In genomic region chr12:27779837-27780611, GRCh38 we compare ENCODE assay signal across 8 cellular contexts. TPM values are rescaled to one million over a fixed set of nuclear protein-coding genes. Genes with fewer than 3 reads are reported as not detected.
DNase-seq lines count a peak whose midpoint lies in the region; ATAC-seq, FAIRE-seq and TF ChIP-seq lines count a peak whose summit lies in the region.

A gene with protein sequence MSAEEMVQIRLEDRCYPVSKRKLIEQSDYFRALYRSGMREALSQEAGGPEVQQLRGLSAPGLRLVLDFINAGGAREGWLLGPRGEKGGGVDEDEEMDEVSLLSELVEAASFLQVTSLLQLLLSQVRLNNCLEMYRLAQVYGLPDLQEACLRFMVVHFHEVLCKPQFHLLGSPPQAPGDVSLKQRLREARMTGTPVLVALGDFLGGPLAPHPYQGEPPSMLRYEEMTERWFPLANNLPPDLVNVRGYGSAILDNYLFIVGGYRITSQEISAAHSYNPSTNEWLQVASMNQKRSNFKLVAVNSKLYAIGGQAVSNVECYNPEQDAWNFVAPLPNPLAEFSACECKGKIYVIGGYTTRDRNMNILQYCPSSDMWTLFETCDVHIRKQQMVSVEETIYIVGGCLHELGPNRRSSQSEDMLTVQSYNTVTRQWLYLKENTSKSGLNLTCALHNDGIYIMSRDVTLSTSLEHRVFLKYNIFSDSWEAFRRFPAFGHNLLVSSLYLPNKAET (plus strand): TSS chr12:27780233. CDS start chr12:27780331, 98 bp downstream.
TSS of gene MANSC4 (minus strand) at chr12:27780236. CDS start at chr12:27771276, 8,960 bp downstream.

- H3K27ac Mint-ChIP-seq in WTC11: peak within 1 kb of the TSS; percentile 80

- H3K79me2 ChIP-seq in keratinocyte (ENCODE audit: control insufficient read depth, insufficient read depth, low read length): peaks cover 47% of the 10 kb centered on the region

- H3K9me3 Mint-ChIP-seq in WTC11: no peaks in the 10 kb centered on the region

- FAIRE-seq in keratinocyte (lab: Jason Lieb, UNC): no peak

- peaks cover 0 to 9% of the 10 kb centered on the region in 2 experiments for H3K36me3 ChIP-seq in keratinocyte (ENCODE audit: control insufficient read depth in 2 of 2, extremely low read depth in 1 of 2, insufficient read depth in 2 of 2, low read length in 2 of 2)

- no peaks in the 10 kb centered on the region; the same call in 1 of the 2 replicates for H3K27me3 Mint-ChIP-seq in WTC11 (ENCODE audit: low read depth)

- H3K4me2 ChIP-seq in keratinocyte (ENCODE audit: control insufficient read depth, extremely low read depth, insufficient read depth, low read depth, low read length): peak within 1 kb of the TSS; percentile 99

- ATAC-seq in HG02943 (IDR thresholded peaks at IDR 0.05; ENCODE audit: low read depth, unreplicated experiment): peak; percentile 79
- peak; percentile 68 for ATAC-seq in WTC11

- H3K36me3 Mint-ChIP-seq in WTC11: peaks cover 16% of the 10 kb centered on the region

- no peaks in the 10 kb centered on the region for H4K20me1 ChIP-seq in keratinocyte (ENCODE audit: control insufficient read depth, extremely low read depth, insufficient read depth, low read length)

- CTCF ChIA-PET in WTC11 (lab: Charles Lee): interaction anchor here (1.3 to 1.5 kb wide), 3 partner anchors 8 to 161 kb away, joined by 3 to 5 read pairs (median 4); no protein-coding TSS in a partner anchor

- no peak for TF ChIP-seq CTCF in WTC11 (IDR thresholded peaks at IDR 0.05)
- peak in 1 of 3 experiments; percentile 33 for TF ChIP-seq CTCF in keratinocyte (optimal IDR thresholded peaks at IDR 0.05 in 1 of 3, IDR thresholded peaks at IDR 0.05 in 1 of 3, conservative IDR thresholded peaks at IDR 0.05 in 1 of 3; ENCODE audit: extremely low read depth in 1 of 3, insufficient read depth in 2 of 3, low read length in 3 of 3)

- no peaks in the 10 kb centered on the region for H3K27me3 ChIP-seq in keratinocyte (ENCODE audit: control insufficient read depth, extremely low read depth, insufficient read depth, low read length)

- DNase-seq in SHP77 (lab: John Stamatoyannopoulos, UW) (peak; percentile 64 to 78), SHP77 treated with DMSO at 0.1 percent for 48 hours (lab: John Stamatoyannopoulos, UW) (no peak), NCI-H2107 (lab: John Stamatoyannopoulos, UW) (peak; percentile 58), WTC11 (ENCODE audit: low spot score) (peak; percentile 81), caudate nucleus (lab: John Stamatoyannopoulos, UW) (peak in 57 of 61 donors; percentile 12 to 88 (median 68)), keratinocyte (ENCODE audit: low read depth, low spot score) (no peak)
- peak; percentile 36 to 56 (median 43) for DNase-seq in stimulated activated CD4-positive, alpha-beta T cell treated with anti-CD3 and anti-CD28 coated beads, Interleukin-12 subunit alpha, Interleukin-12 subunit beta, amount 100 ng/mL, for 48 hours (ENCODE audit: low read depth in 2 of 3, low spot score in 1 of 3)

- no peaks in the 10 kb centered on the region for H3K9me1 ChIP-seq in keratinocyte (ENCODE audit: control insufficient read depth, extremely low read depth, insufficient read depth, low read length)

- H3K9ac ChIP-seq in keratinocyte (ENCODE audit: control insufficient read depth, extremely low read depth, insufficient read depth, low read length): peak within 1 kb of the TSS; percentile 89

- H3K4me1 Mint-ChIP-seq in WTC11: peaks cover 40% of the 10 kb centered on the region

- peak within 1 kb of the TSS; percentile 76 for H3K4me3 Mint-ChIP-seq in WTC11

- H3K9me3 ChIP-seq in keratinocyte (ENCODE audit: control insufficient read depth, low read depth, low read length): no peaks in the 10 kb centered on the region

- POLR2A ChIA-PET in WTC11 (lab: Charles Lee): interaction anchor here (0.5 to 1.1 kb wide), 2 partner anchors 16 to 126 kb away, joined by 3 read pairs; no protein-coding TSS in a partner anchor

- H3K4me1 ChIP-seq in keratinocyte (ENCODE audit: control insufficient read depth, extremely low read depth, insufficient read depth, low read length): peaks cover 29% of the 10 kb centered on the region

- H3K4me3 ChIP-seq in keratinocyte (ENCODE audit: control insufficient read depth in 2 of 3, extremely low read depth in 1 of 3, insufficient read depth in 2 of 3, low read depth in 1 of 3, low read length in 3 of 3): peak within 1 kb of the TSS; percentile 71 to 82 (median 78)

- dilution Hi-C loops in keratinocyte (cut with MboI; ENCODE audit: extremely low pct_ligation_motif_present, low sequenced_read_pairs): no loop called here

- peak within 1 kb of the TSS; percentile 98 for H2AFZ ChIP-seq in keratinocyte (ENCODE audit: control insufficient read depth, low read length)

- H3K27ac ChIP-seq in caudate nucleus (ENCODE audit: low read depth, low read length) (peak within 1 kb of the TSS; percentile 95), keratinocyte (ENCODE audit: control insufficient read depth, insufficient read depth, low read length) (peak within 1 kb of the TSS; percentile 73)

TF ChIP-seq in WTC11, 78 proteins besides CTCF, POLR2A, EP300 and RAD21 (continues in another document):
- peak; percentile 54 for TF ChIP-seq FOXP1 (CRISPR knock-in tag; IDR thresholded peaks at IDR 0.05; ENCODE audit: borderline replicate concordance)
- TF ChIP-seq, protein P1, sequence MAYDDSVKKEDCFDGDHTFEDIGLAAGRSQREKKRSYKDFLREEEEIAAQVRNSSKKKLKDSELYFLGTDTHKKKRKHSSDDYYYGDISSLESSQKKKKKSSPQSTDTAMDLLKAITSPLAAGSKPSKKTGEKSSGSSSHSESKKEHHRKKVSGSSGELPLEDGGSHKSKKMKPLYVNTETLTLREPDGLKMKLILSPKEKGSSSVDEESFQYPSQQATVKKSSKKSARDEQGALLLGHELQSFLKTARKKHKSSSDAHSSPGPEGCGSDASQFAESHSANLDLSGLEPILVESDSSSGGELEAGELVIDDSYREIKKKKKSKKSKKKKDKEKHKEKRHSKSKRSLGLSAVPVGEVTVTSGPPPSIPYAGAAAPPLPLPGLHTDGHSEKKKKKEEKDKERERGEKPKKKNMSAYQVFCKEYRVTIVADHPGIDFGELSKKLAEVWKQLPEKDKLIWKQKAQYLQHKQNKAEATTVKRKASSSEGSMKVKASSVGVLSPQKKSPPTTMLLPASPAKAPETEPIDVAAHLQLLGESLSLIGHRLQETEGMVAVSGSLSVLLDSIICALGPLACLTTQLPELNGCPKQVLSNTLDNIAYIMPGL (CRISPR knock-in tag; IDR thresholded peaks at IDR 0.05): peak; percentile 77
- TF ChIP-seq, protein P2, sequence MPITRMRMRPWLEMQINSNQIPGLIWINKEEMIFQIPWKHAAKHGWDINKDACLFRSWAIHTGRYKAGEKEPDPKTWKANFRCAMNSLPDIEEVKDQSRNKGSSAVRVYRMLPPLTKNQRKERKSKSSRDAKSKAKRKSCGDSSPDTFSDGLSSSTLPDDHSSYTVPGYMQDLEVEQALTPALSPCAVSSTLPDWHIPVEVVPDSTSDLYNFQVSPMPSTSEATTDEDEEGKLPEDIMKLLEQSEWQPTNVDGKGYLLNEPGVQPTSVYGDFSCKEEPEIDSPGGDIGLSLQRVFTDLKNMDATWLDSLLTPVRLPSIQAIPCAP (CRISPR knock-in tag; IDR thresholded peaks at IDR 0.05): no peak
- TF ChIP-seq SP1 (CRISPR knock-in tag; conservative IDR thresholded peaks at IDR 0.05): 0 out of 2 replicates have a peak, but pooled peaks have one; percentile 17
- TF ChIP-seq ZNF281 (CRISPR knock-in tag; IDR thresholded peaks at IDR 0.05): no peak
- TF ChIP-seq NFYB (CRISPR knock-in tag; conservative IDR thresholded peaks at IDR 0.05; ENCODE audit: low read depth): 0 out of 2 replicates have a peak, but pooled peaks have one; percentile 10

RNA-seq across cellular contexts. Expression of the first gene that starts in this region (rescaled TPM):
- total RNA-seq in WTC11 (2021): 20.7 to 24.2 TPM (median 23.2 TPM) in 3 replicates
- 18.6 to 27.2 TPM (median 20.6 TPM) in 3 replicates for polyA plus RNA-seq in keratinocyte
- polyA plus RNA-seq in keratinocyte (2011; ENCODE audit: low read depth): 5.8 TPM
- 11.0 and 13.2 TPM in 2 replicates for polyA plus RNA-seq in keratinocyte (2011; cell fraction: cytosol; rRNA removed)
- polyA plus RNA-seq in keratinocyte (2011; cell fraction: nucleus; rRNA removed): 36.8 and 38.9 TPM in 2 replicates
- 7.6 and 16.1 TPM in 2 replicates for polyA plus RNA-seq in keratinocyte (2012; ENCODE audit: low replicate concordance)
- 39.5 to 50.3 TPM (median 49.5 TPM) in 3 replicates for polyA minus RNA-seq in keratinocyte
- 30.9 TPM for polyA minus RNA-seq in keratinocyte (2011; cell fraction: cytosol; rRNA and poly(A)+ RNA removed)
- polyA minus RNA-seq in keratinocyte (2011; cell fraction: nucleus; rRNA and poly(A)+ RNA removed): 39.6 and 47.2 TPM in 2 replicates

RNA-seq across cellular contexts. Expression of gene MANSC4, which starts in this region (rescaled TPM):
- not detected in 3 replicates for total RNA-seq in WTC11 (2021)
- polyA plus RNA-seq in keratinocyte: 0.18 to 0.67 TPM (median 0.59 TPM) in 3 replicates
- polyA plus RNA-seq in keratinocyte (2011; ENCODE audit: low read depth): not detected
- 0.12 and 0.27 TPM in 2 replicates for polyA plus RNA-seq in keratinocyte (2011; cell fraction: cytosol; rRNA removed)
- polyA plus RNA-seq in keratinocyte (2011; cell fraction: nucleus; rRNA removed): 0.36 and 0.48 TPM in 2 replicates
- 0.58 TPM in 1 of 2 replicates, not detected in the other for polyA plus RNA-seq in keratinocyte (2012; ENCODE audit: low replicate concordance)
- 0.23 to 0.29 TPM in 2 of 3 replicates, not detected in the other for polyA minus RNA-seq in keratinocyte
- not detected for polyA minus RNA-seq in keratinocyte (2011; cell fraction: cytosol; rRNA and poly(A)+ RNA removed)
- polyA minus RNA-seq in keratinocyte (2011; cell fraction: nucleus; rRNA and poly(A)+ RNA removed): not detected in 2 replicates

Comparison
In these comparisons a context has a peak if more than half of its experiments do, and no peak if none do; other contexts are left out.
1. DNase-seq: peak in SHP77 (2 of 2), NCI-H2107 (single experiment), WTC11 (single experiment), caudate nucleus (57 of 61) and stimulated activated CD4-positive, alpha-beta T cell treated with anti-CD3 and anti-CD28 coated beads, Interleukin-12 subunit alpha, Interleukin-12 subunit beta, amount 100 ng/mL, for 48 hours (3 of 3); none in SHP77 treated with DMSO at 0.1 percent for 48 hours (single experiment) and keratinocyte (single experiment).